In the genomic region with DNA sequence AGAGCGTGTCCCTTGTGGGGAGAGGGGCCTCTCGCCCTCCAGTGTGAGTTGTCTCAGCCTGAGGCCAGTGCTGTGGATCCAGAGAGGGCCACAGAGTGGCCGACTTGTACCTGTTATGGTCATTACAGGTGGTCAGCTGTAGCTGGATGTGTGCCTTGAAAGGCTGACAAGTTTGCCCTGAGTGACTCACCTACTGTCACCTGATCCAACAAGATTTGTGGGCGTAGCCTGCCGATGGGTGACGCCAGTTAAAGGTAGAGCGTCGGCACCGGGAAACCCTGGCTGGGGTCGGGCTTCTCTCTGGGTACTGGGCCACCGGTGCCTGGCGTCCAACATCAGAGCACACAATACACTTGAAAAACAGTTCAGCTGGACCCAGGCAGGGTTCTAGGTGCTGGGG, we compare ENCODE assay signal across 9 cellular contexts. TPM values are rescaled to one million over a fixed set of nuclear protein-coding genes. Genes with fewer than 3 reads are reported as not detected.
DNase-seq lines count a peak whose midpoint lies in the region; ATAC-seq and TF ChIP-seq lines count a peak whose summit lies in the region.
"Had no signal": no experiment of that assay in that cellular context is flagged by ENCODE, and none has a peak within 500 bp of the region (broad histone marks: within the 10 kb centered on the region; RNA-seq: fewer than 3 reads in every experiment).

No MANE protein-coding gene starts in this region.

- no peak for TF ChIP-seq POLR2A in vagina (IDR thresholded peaks at IDR 0.05)

- in situ Hi-C loops in GM13976 (cut with MboI; ENCODE audit: low sequenced_read_pairs, unreplicated experiment), result no loop called here

- peaks cover 19% of the 10 kb centered on the region for H3K36me3 Mint-ChIP-seq in memory B cell

- H3K9me3 Mint-ChIP-seq in memory B cell, result no peaks in the 10 kb centered on the region

- no peaks in the 10 kb centered on the region for H3K9me3 ChIP-seq in vagina

- H3K36me3 ChIP-seq in vagina, result peaks cover 0 to 16% of the 10 kb centered on the region in 2 donors

- H3K27me3 ChIP-seq in vagina, result no peaks in the 10 kb centered on the region

- H3K4me1 ChIP-seq in vagina, result peaks cover 29% of the 10 kb centered on the region

- intact Hi-C loops in vagina (cut with DNase I), result no loop called here

- H3K4me3 ChIP-seq in vagina, result peak overlapping the region in 1 of 2 donors; percentile 2

- H3K27ac ChIP-seq in vagina, result peak overlapping the region; percentile 96

- TF ChIP-seq CTCF in vagina (IDR thresholded peaks at IDR 0.05) (no peak), GM13976 (IDR thresholded peaks at IDR 0.05; ENCODE audit: borderline replicate concordance, control extremely low read depth, extremely low read depth, insufficient read depth, missing control alignments) (no peak)

- peak; percentile 65 for DNase-seq in stimulated activated CD4-positive, alpha-beta T cell treated with anti-CD3 and anti-CD28 coated beads, Interleukin-1b, Interleukin-23, amount 100 ng/mL, for 48 hours
- DNase-seq in stimulated activated CD4-positive, alpha-beta T cell treated with anti-CD3 and anti-CD28 coated beads, Interleukin-12 subunit alpha, Interleukin-12 subunit beta, amount 100 ng/mL, for 4 hours, result no peak
- peak; percentile 69 for DNase-seq in activated naive CD4-positive, alpha-beta T cell treated with Interleukin-2 at 50 U/mL for 16 hours
- DNase-seq in memory B cell (ENCODE audit: low spot score in 2 of 2) (no peak), vagina (ENCODE audit: extremely low spot score in 2 of 2) (no peak), NCI-H526 (lab: John Stamatoyannopoulos, UW) (no peak), GM13976 (ENCODE audit: low spot score) (no peak), NCI-H146 (lab: John Stamatoyannopoulos, UW) (no peak)
- DNase-seq: SW 1271 had no signal

- H3K27ac Mint-ChIP-seq in memory B cell, result peak overlapping the region; percentile 97

- no peak for ATAC-seq in memory B cell (ENCODE audit: low read depth)

- H3K4me3 Mint-ChIP-seq in memory B cell, result peak overlapping the region; percentile 93

- H3K27me3 Mint-ChIP-seq in memory B cell, result no peaks in the 10 kb centered on the region

- H3K4me1 Mint-ChIP-seq in memory B cell, result peaks cover 46% of the 10 kb centered on the region

RNA-seq across cellular contexts. Expression of a gene that starts 2.8 kb away (rescaled TPM):
- 15.7 TPM for total RNA-seq in vagina

RNA-seq across cellular contexts. Expression of a gene that starts 14.9 kb away (rescaled TPM):
- total RNA-seq in vagina, result 18.4 TPM

Comparison
In these comparisons a context has a peak if more than half of its experiments do, and no peak if none do; other contexts are left out.
1. DNase-seq: peak in stimulated activated CD4-positive, alpha-beta T cell treated with anti-CD3 and anti-CD28 coated beads, Interleukin-1b, Interleukin-23, amount 100 ng/mL, for 48 hours (single experiment) and activated naive CD4-positive, alpha-beta T cell treated with Interleukin-2 at 50 U/mL for 16 hours (single experiment); none in stimulated activated CD4-positive, alpha-beta T cell treated with anti-CD3 and anti-CD28 coated beads, Interleukin-12 subunit alpha, Interleukin-12 subunit beta, amount 100 ng/mL, for 4 hours (single experiment), memory B cell (0 of 2), vagina (0 of 2), NCI-H526 (0 of 2), GM13976 (single experiment) and NCI-H146 (single experiment).